In genomic region chr18:50044402-50044801, GRCh38 we compare ENCODE assay signal across 1 cellular context.
TF ChIP-seq lines count a peak whose summit lies in the region.

No MANE protein-coding gene starts in this region.

TF ChIP-seq in GM12878, 131 proteins besides CTCF, POLR2A, EP300 and RAD21:
- TF ChIP-seq TCF3 (IDR thresholded peaks at IDR 0.05; ENCODE audit: borderline replicate concordance, insufficient read depth, low read depth, low read length), result no peak
- TF ChIP-seq ZNF207 (IDR thresholded peaks at IDR 0.05; ENCODE audit: borderline replicate concordance), result no peak
- no peak for TF ChIP-seq JUNB (IDR thresholded peaks at IDR 0.05)
